ENCODE assay signal across 8 cellular contexts in genomic region chr11:14357843-14358728, GRCh38. TPM values are rescaled to one million over a fixed set of nuclear protein-coding genes. Genes with fewer than 3 reads are reported as not detected.
DNase-seq lines count a peak whose midpoint lies in the region; ATAC-seq and TF ChIP-seq lines count a peak whose summit lies in the region.

No MANE protein-coding gene starts in this region.

- DNase-seq in HPDE6-E6E7 (ENCODE audit: extremely low spot score) (peak; percentile 45), MCF 10A (ENCODE audit: unreplicated experiment) (peak; percentile 76), islet precursor cell (peak; percentile 94)
- DNase-seq in T-helper 2 cell treated with Interferon-gamma antibody and Interleukin-4, amounts not matched to agents 5 μg/mL and 100 μg/mL, for 36 hours (ENCODE audit: low spot score) = peak; percentile 27
- peak; percentile 13 for DNase-seq in stimulated activated CD4-positive, alpha-beta T cell treated with anti-CD3 and anti-CD28 coated beads, Interleukin-1b, Interleukin-23, amount 100 ng/mL, for 48 hours
- no peak for DNase-seq in effector CD8-positive, alpha-beta T cell (lab: John Stamatoyannopoulos, UW)

- peak; percentile 50 for ATAC-seq in GM21390 (IDR thresholded peaks at IDR 0.05; ENCODE audit: unreplicated experiment)

- H3K27ac Mint-ChIP-seq in T-helper 2 cell treated with Interferon-gamma antibody and Interleukin-4, amounts not matched to agents 5 μg/mL and 100 μg/mL, for 36 hours = peak overlapping the region; percentile 89
- H3K27ac Mint-ChIP-seq in MCF 10A (ENCODE audit: low read depth, unreplicated experiment) = peak overlapping the region; percentile 97

- H3K4me1 ChIP-seq in DOHH2 (ENCODE audit: control insufficient read depth, low read length) = peaks cover 36% of the 10 kb centered on the region

- H3K9me2 ChIP-seq in DOHH2 (replicated peaks; ENCODE audit: control insufficient read depth, low read length) = no peaks in the 10 kb centered on the region

- H3K27me3 ChIP-seq in DOHH2 (ENCODE audit: control insufficient read depth, low read length) = no peaks in the 10 kb centered on the region; the same call in 1 of the 2 replicates

- no peak overlapping the region for H3K27ac ChIP-seq in DOHH2 (ENCODE audit: low read depth, low read length)

- H3K4me3 ChIP-seq in DOHH2 (ENCODE audit: low read length) = peak overlapping the region; percentile 89

- POLR2A ChIA-PET in MCF 10A (lab: Yijun Ruan, JAX) = interaction anchor here (0.6 to 5.3 kb wide), 29 partner anchors 11 to 103 kb away, joined by 3 to 38 read pairs (median 4); no protein-coding TSS in a partner anchor

- no peaks in the 10 kb centered on the region for H3K9me3 Mint-ChIP-seq in T-helper 2 cell treated with Interferon-gamma antibody and Interleukin-4, amounts not matched to agents 5 μg/mL and 100 μg/mL, for 36 hours
- no peaks in the 10 kb centered on the region for H3K9me3 Mint-ChIP-seq in MCF 10A (ENCODE audit: unreplicated experiment)

- CTCF ChIA-PET in MCF 10A (lab: Yijun Ruan, JAX) = interaction anchor here (0.8 to 3.8 kb wide), 7 partner anchors 12 to 98 kb away, joined by 3 to 22 read pairs (median 4); no protein-coding TSS in a partner anchor

- peak overlapping the region; percentile 89 for H3K4me2 ChIP-seq in DOHH2 (ENCODE audit: low read length)

- H3K79me2 ChIP-seq in DOHH2 (ENCODE audit: control insufficient read depth, low read length) = peaks cover 59% of the 10 kb centered on the region

- H3F3A ChIP-seq in DOHH2 (ENCODE audit: control insufficient read depth, insufficient read depth) = no peaks in the 10 kb centered on the region; the same call in 1 of the 2 replicates

- no TSS peak for BruUV-seq in MCF 10A (replicated peaks; lab: Mats Ljungman, UMichigan)

- H3K4me1 Mint-ChIP-seq in T-helper 2 cell treated with Interferon-gamma antibody and Interleukin-4, amounts not matched to agents 5 μg/mL and 100 μg/mL, for 36 hours (ENCODE audit: low read depth) = peaks cover 40% of the 10 kb centered on the region
- H3K4me1 Mint-ChIP-seq in MCF 10A (ENCODE audit: insufficient read depth, unreplicated experiment) = peaks cover 38% of the 10 kb centered on the region

- TF ChIP-seq CTCF in DOHH2 (IDR thresholded peaks at IDR 0.05; ENCODE audit: low read depth, low read length, poor library complexity, severe bottlenecking) = no peak
- no peak for TF ChIP-seq CTCF in MCF 10A (IDR thresholded peaks at IDR 0.05; ENCODE audit: unreplicated experiment)

- peaks cover 16% of the 10 kb centered on the region for H3K27me3 Mint-ChIP-seq in T-helper 2 cell treated with Interferon-gamma antibody and Interleukin-4, amounts not matched to agents 5 μg/mL and 100 μg/mL, for 36 hours (ENCODE audit: low read depth)
- no peaks in the 10 kb centered on the region for H3K27me3 Mint-ChIP-seq in MCF 10A (ENCODE audit: insufficient read depth, unreplicated experiment)

- H3K9me3 ChIP-seq in DOHH2 (ENCODE audit: control insufficient read depth, insufficient read depth, low read length) = no peaks in the 10 kb centered on the region

- peaks cover 18% of the 10 kb centered on the region for H3K36me3 ChIP-seq in DOHH2 (ENCODE audit: control insufficient read depth, low read length)

- peak overlapping the region; percentile 97 for H3K4me3 Mint-ChIP-seq in T-helper 2 cell treated with Interferon-gamma antibody and Interleukin-4, amounts not matched to agents 5 μg/mL and 100 μg/mL, for 36 hours
- H3K4me3 Mint-ChIP-seq in MCF 10A (ENCODE audit: unreplicated experiment) = peak overlapping the region; percentile 94

- H3K36me3 Mint-ChIP-seq in T-helper 2 cell treated with Interferon-gamma antibody and Interleukin-4, amounts not matched to agents 5 μg/mL and 100 μg/mL, for 36 hours (ENCODE audit: low read depth) = peaks cover 16% of the 10 kb centered on the region
- peaks cover 9% of the 10 kb centered on the region for H3K36me3 Mint-ChIP-seq in MCF 10A (ENCODE audit: insufficient read depth, unreplicated experiment)

- intact Hi-C loops in MCF 10A (cut with micrococcal nuclease) = loop anchor here (1.0 to 5.0 kb wide), 5 partner anchors 21 to 97 kb away; no protein-coding TSS in a partner anchor

- peaks cover 18% of the 10 kb centered on the region; the same call in 1 of the 2 replicates for H4K20me1 ChIP-seq in DOHH2 (ENCODE audit: control insufficient read depth, insufficient read depth, low read depth, low read length)

RNA-seq across cellular contexts. Expression of gene RRAS2, which starts 0.9 kb away (rescaled TPM):
- total RNA-seq in MCF 10A (2022) = 128 and 145 TPM in 2 replicates
